In genomic region chr6:111841822-111842221, GRCh38 we compare ENCODE assay signal across 1 cellular context.
A peak's percentile ranks its signal among the peaks of the same experiment; 100 is the strongest.
TF ChIP-seq lines count a peak whose summit lies in the region.

No MANE protein-coding gene starts in this region.

TF ChIP-seq in GM12878, 131 proteins besides CTCF, POLR2A, EP300 and RAD21 (continued from another document and continues in another):
- TF ChIP-seq ELK1 (IDR thresholded peaks at IDR 0.05; ENCODE audit: low read depth, low read length) (no peak), NFIC (IDR thresholded peaks at IDR 0.05; ENCODE audit: low read depth, low read length) (peak; percentile 72; the same call in 1 of the 2 replicates), MTA2 (IDR thresholded peaks at IDR 0.05; ENCODE audit: low read depth) (peak; percentile 70), FOXM1 (IDR thresholded peaks at IDR 0.05; ENCODE audit: low read depth, low read length) (peak; percentile 50; the same call in 1 of the 2 replicates), CEBPZ (IDR thresholded peaks at IDR 0.05; ENCODE audit: low read depth, low read length) (no peak), SREBF1 (IDR thresholded peaks at IDR 0.05; ENCODE audit: low read length) (no peak), ATF7 (IDR thresholded peaks at IDR 0.05; ENCODE audit: low read depth) (peak; percentile 50), CEBPB (IDR thresholded peaks at IDR 0.05; ENCODE audit: borderline replicate concordance in 1 of 2, low read depth in 2 of 2, low read length in 2 of 2) (no peak), KAT2A (conservative IDR thresholded peaks at IDR 0.05; ENCODE audit: control insufficient read depth, low read depth, low read length) (no peak), EED (IDR thresholded peaks at IDR 0.05; ENCODE audit: low read depth) (peak; percentile 94), KDM1A (IDR thresholded peaks at IDR 0.05; ENCODE audit: borderline replicate concordance) (no peak), CHD2 (IDR thresholded peaks at IDR 0.05; ENCODE audit: borderline replicate concordance, low read depth, low read length) (no peak), GABPA (IDR thresholded peaks at IDR 0.05; ENCODE audit: low read depth) (peak; percentile 65; the same call in 1 of the 2 replicates), PAX8 (IDR thresholded peaks at IDR 0.05) (no peak), TCF7 (IDR thresholded peaks at IDR 0.05; ENCODE audit: borderline replicate concordance) (0 out of 2 replicates have a peak, but pooled peaks have one; percentile 6), ZNF384 (IDR thresholded peaks at IDR 0.05; ENCODE audit: borderline replicate concordance, low read depth, low read length) (no peak), MYB (IDR thresholded peaks at IDR 0.05; ENCODE audit: borderline replicate concordance, low read depth, low read length) (no peak), RELA (IDR thresholded peaks at IDR 0.05; ENCODE audit: borderline replicate concordance, partially characterized antibody) (no peak), MEF2A (IDR thresholded peaks at IDR 0.05; ENCODE audit: insufficient read depth, low read depth, low read length) (peak; percentile 64; the same call in 1 of the 2 replicates), ZNF24 (IDR thresholded peaks at IDR 0.05) (peak; percentile 62; the same call in 1 of the 2 replicates), SP1 (IDR thresholded peaks at IDR 0.05; ENCODE audit: low read depth, low read length) (no peak), CBX5 (IDR thresholded peaks at IDR 0.05; ENCODE audit: low read depth) (no peak), NFXL1 (IDR thresholded peaks at IDR 0.05; ENCODE audit: borderline replicate concordance) (no peak), YY1 (IDR thresholded peaks at IDR 0.05; ENCODE audit: low read depth, low read length) (no peak), ZBTB4 (CRISPR knock-in tag; IDR thresholded peaks at IDR 0.05) (no peak), BRCA1 (IDR thresholded peaks at IDR 0.05; ENCODE audit: low read depth, low read length) (no peak), HCFC1 (IDR thresholded peaks at IDR 0.05; ENCODE audit: low read length) (no peak), PML (IDR thresholded peaks at IDR 0.05; ENCODE audit: low read length) (no peak), HDAC6 (IDR thresholded peaks at IDR 0.05; ENCODE audit: unreplicated experiment) (no peak), BCL11A (IDR thresholded peaks at IDR 0.05; ENCODE audit: low read depth, low read length) (peak; percentile 67; the same call in 1 of the 2 replicates), IRF3 (IDR thresholded peaks at IDR 0.05) (no peak), IKZF1 (conservative IDR thresholded peaks at IDR 0.05) (peak; percentile 84), MXI1 (IDR thresholded peaks at IDR 0.05; ENCODE audit: low read depth, low read length) (no peak), WRNIP1 (IDR thresholded peaks at IDR 0.05; ENCODE audit: borderline replicate concordance, low read depth, low read length) (no peak), CUX1 (IDR thresholded peaks at IDR 0.05; ENCODE audit: insufficient replicate concordance, low read depth, low read length) (no peak)
- TF ChIP-seq, protein P1, sequence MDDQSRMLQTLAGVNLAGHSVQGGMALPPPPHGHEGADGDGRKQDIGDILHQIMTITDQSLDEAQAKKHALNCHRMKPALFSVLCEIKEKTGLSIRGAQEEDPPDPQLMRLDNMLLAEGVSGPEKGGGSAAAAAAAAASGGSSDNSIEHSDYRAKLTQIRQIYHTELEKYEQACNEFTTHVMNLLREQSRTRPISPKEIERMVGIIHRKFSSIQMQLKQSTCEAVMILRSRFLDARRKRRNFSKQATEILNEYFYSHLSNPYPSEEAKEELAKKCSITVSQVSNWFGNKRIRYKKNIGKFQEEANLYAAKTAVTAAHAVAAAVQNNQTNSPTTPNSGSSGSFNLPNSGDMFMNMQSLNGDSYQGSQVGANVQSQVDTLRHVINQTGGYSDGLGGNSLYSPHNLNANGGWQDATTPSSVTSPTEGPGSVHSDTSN (IDR thresholded peaks at IDR 0.05; ENCODE audit: insufficient replicate concordance, low read depth, low read length) = no peak
- TF ChIP-seq, protein P2, sequence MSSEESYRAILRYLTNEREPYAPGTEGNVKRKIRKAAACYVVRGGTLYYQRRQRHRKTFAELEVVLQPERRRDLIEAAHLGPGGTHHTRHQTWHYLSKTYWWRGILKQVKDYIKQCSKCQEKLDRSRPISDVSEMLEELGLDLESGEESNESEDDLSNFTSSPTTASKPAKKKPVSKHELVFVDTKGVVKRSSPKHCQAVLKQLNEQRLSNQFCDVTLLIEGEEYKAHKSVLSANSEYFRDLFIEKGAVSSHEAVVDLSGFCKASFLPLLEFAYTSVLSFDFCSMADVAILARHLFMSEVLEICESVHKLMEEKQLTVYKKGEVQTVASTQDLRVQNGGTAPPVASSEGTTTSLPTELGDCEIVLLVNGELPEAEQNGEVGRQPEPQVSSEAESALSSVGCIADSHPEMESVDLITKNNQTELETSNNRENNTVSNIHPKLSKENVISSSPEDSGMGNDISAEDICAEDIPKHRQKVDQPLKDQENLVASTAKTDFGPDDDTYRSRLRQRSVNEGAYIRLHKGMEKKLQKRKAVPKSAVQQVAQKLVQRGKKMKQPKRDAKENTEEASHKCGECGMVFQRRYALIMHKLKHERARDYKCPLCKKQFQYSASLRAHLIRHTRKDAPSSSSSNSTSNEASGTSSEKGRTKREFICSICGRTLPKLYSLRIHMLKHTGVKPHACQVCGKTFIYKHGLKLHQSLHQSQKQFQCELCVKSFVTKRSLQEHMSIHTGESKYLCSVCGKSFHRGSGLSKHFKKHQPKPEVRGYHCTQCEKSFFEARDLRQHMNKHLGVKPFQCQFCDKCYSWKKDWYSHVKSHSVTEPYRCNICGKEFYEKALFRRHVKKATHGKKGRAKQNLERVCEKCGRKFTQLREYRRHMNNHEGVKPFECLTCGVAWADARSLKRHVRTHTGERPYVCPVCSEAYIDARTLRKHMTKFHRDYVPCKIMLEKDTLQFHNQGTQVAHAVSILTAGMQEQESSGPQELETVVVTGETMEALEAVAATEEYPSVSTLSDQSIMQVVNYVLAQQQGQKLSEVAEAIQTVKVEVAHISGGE (CRISPR knock-in tag; IDR thresholded peaks at IDR 0.05) = no peak
- TF ChIP-seq, protein P3, sequence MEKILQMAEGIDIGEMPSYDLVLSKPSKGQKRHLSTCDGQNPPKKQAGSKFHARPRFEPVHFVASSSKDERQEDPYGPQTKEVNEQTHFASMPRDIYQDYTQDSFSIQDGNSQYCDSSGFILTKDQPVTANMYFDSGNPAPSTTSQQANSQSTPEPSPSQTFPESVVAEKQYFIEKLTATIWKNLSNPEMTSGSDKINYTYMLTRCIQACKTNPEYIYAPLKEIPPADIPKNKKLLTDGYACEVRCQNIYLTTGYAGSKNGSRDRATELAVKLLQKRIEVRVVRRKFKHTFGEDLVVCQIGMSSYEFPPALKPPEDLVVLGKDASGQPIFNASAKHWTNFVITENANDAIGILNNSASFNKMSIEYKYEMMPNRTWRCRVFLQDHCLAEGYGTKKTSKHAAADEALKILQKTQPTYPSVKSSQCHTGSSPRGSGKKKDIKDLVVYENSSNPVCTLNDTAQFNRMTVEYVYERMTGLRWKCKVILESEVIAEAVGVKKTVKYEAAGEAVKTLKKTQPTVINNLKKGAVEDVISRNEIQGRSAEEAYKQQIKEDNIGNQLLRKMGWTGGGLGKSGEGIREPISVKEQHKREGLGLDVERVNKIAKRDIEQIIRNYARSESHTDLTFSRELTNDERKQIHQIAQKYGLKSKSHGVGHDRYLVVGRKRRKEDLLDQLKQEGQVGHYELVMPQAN (conservative IDR thresholded peaks at IDR 0.05) = no peak
